Comparison of ENCODE assay signal across 14 cellular contexts in genomic region chr2:24265212-24265611, GRCh38.
DNase-seq lines count a peak whose midpoint lies in the region; ATAC-seq, FAIRE-seq and TF ChIP-seq lines count a peak whose summit lies in the region.
"Had no signal": no experiment of that assay in that cellular context is flagged by ENCODE, and none has a peak within 500 bp of the region (broad histone marks: within the 10 kb centered on the region; RNA-seq: fewer than 3 reads in every experiment).

No MANE protein-coding gene starts in this region.

- no peak for TF ChIP-seq CTCF in CD4-positive, alpha-beta T cell (IDR thresholded peaks at IDR 0.05)
- TF ChIP-seq CTCF in GM20000 (IDR thresholded peaks at IDR 0.05; ENCODE audit: extremely low read depth, missing control alignments), result no peak

- no peak overlapping the region for H3K4me3 Mint-ChIP-seq in CD4-positive, alpha-beta T cell
- no peak overlapping the region for H3K4me3 Mint-ChIP-seq in central memory CD8-positive, alpha-beta T cell

- no peaks in the 10 kb centered on the region for H3K4me1 Mint-ChIP-seq in CD4-positive, alpha-beta T cell (ENCODE audit: low read depth)
- H3K4me1 Mint-ChIP-seq in central memory CD8-positive, alpha-beta T cell, result peaks cover 17% of the 10 kb centered on the region

- no peaks in the 10 kb centered on the region for H3K9me3 ChIP-seq in CD4-positive, alpha-beta T cell (ENCODE audit: control insufficient read depth, low read length)
- H3K9me3 ChIP-seq: HAP-1 had no signal

- intact Hi-C loops in CD4-positive, alpha-beta T cell (cut with DNase I, micrococcal nuclease), result no loop called here

- peak overlapping the region; percentile 47 to 50 for H3K27ac Mint-ChIP-seq in activated naive CD4-positive, alpha-beta T cell treated with anti-CD3 and anti-CD28 coated beads, Interleukin-2, amount 50 U/mL, for 72 hours
- peak overlapping the region; percentile 23 for H3K27ac Mint-ChIP-seq in CD4-positive, alpha-beta T cell
- H3K27ac Mint-ChIP-seq in central memory CD8-positive, alpha-beta T cell (ENCODE audit: low read depth), result peak overlapping the region; percentile 47

- FAIRE-seq in islet of Langerhans (lab: Jason Lieb, UNC), result peak; percentile 5
- FAIRE-seq: H1 had no signal

- no peak overlapping the region for H3K27ac ChIP-seq in CD4-positive, alpha-beta T cell (ENCODE audit: low read depth, low read length)

- H3K27me3 Mint-ChIP-seq in CD4-positive, alpha-beta T cell, result no peaks in the 10 kb centered on the region
- H3K27me3 Mint-ChIP-seq in central memory CD8-positive, alpha-beta T cell, result no peaks in the 10 kb centered on the region

- H3K9me3 Mint-ChIP-seq in activated naive CD4-positive, alpha-beta T cell treated with anti-CD3 and anti-CD28 coated beads, Interleukin-2, amount 50 U/mL, for 72 hours, result no peaks in the 10 kb centered on the region
- H3K9me3 Mint-ChIP-seq in CD4-positive, alpha-beta T cell, result no peaks in the 10 kb centered on the region
- H3K9me3 Mint-ChIP-seq in central memory CD8-positive, alpha-beta T cell, result no peaks in the 10 kb centered on the region

- no peak for ATAC-seq in activated naive CD4-positive, alpha-beta T cell treated with anti-CD3 and anti-CD28 coated beads, Interleukin-2, amount 50 U/mL, for 72 hours
- ATAC-seq in CD4-positive, alpha-beta T cell (ENCODE audit: poor library complexity), result no peak
- no peak for ATAC-seq in central memory CD8-positive, alpha-beta T cell (replicated peaks; ENCODE audit: extremely low read depth, poor library complexity, severe bottlenecking)
- no peak for ATAC-seq in HG03520 (IDR thresholded peaks at IDR 0.05; ENCODE audit: unreplicated experiment)

- no peaks in the 10 kb centered on the region for H3K36me3 Mint-ChIP-seq in activated naive CD4-positive, alpha-beta T cell treated with anti-CD3 and anti-CD28 coated beads, Interleukin-2, amount 50 U/mL, for 72 hours
- peaks cover 86% of the 10 kb centered on the region for H3K36me3 Mint-ChIP-seq in CD4-positive, alpha-beta T cell (ENCODE audit: low read depth)
- H3K36me3 Mint-ChIP-seq in central memory CD8-positive, alpha-beta T cell (ENCODE audit: insufficient read depth), result peaks cover 47% of the 10 kb centered on the region

- DNase-seq in activated naive CD4-positive, alpha-beta T cell treated with anti-CD3 and anti-CD28 coated beads, Interleukin-2, amount 50 U/mL, for 72 hours (ENCODE audit: low spot score in 2 of 2), result no peak
- DNase-seq in activated naive CD4-positive, alpha-beta T cell treated with Interleukin-2 at 50 U/mL for 16 hours, result no peak
- DNase-seq in CD4-positive, alpha-beta T cell, result no peak
- no peak for DNase-seq in central memory CD8-positive, alpha-beta T cell (ENCODE audit: low spot score in 2 of 2)
- DNase-seq in GM20000 (ENCODE audit: low spot score), result no peak
- no peak for DNase-seq in DMS 273 treated with DMSO at 0.1 percent for 48 hours (lab: John Stamatoyannopoulos, UW)
- DNase-seq: DMS153, DND-41, GDM1, KBM-7 had no signal

- no peaks in the 10 kb centered on the region for H3K27me3 ChIP-seq in CD4-positive, alpha-beta T cell (ENCODE audit: control insufficient read depth, insufficient read depth, low read length)

- POLR2A ChIA-PET in CD4-positive, alpha-beta T cell (lab: Charles Lee), result interaction anchor here (0.6 kb wide), 1 partner anchor 8 kb away, joined by 4 read pairs; no protein-coding TSS in a partner anchor

- CTCF ChIA-PET in CD4-positive, alpha-beta T cell (lab: Charles Lee), result no interaction called here
